Comparison of ENCODE assay signal across 8 cellular contexts in genomic region chr12:74538491-74539258, GRCh38. TPM values are rescaled to one million over a fixed set of nuclear protein-coding genes. Genes with fewer than 3 reads are reported as not detected.
A peak's percentile ranks its signal among the peaks of the same experiment; 100 is the strongest.
DNase-seq lines count a peak whose midpoint lies in the region; ATAC-seq and TF ChIP-seq lines count a peak whose summit lies in the region.

No MANE protein-coding gene starts in this region.

- H3K4me1 Mint-ChIP-seq in IgD-negative memory B cell: peaks cover 45 to 60% (median 55%) of the 10 kb centered on the region in 3 donors
- H3K4me1 Mint-ChIP-seq in activated T-cell treated with anti-CD3 and anti-CD28 coated beads, Interleukin-2, amount 50 U/mL, for 24 hours (ENCODE audit: low read depth): peaks cover 56% of the 10 kb centered on the region

- peaks cover 22% of the 10 kb centered on the region for H3K4me1 ChIP-seq in parathyroid adenoma

- H3K79me2 ChIP-seq in parathyroid adenoma: peaks cover 23% of the 10 kb centered on the region

- H3K36me3 ChIP-seq in parathyroid adenoma (ENCODE audit: control insufficient read depth, insufficient read depth, low read length): no peaks in the 10 kb centered on the region

- H3K4me3 ChIP-seq in AG04450 (ENCODE audit: low read depth, low read length): peak overlapping the region; percentile 74
- peak overlapping the region; percentile 89 for H3K4me3 ChIP-seq in fibroblast of villous mesenchyme (ENCODE audit: low read depth, low read length)
- peak overlapping the region; percentile 62 for H3K4me3 ChIP-seq in parathyroid adenoma (ENCODE audit: low read depth, low read length)

- H3K9me3 ChIP-seq in AG04450 (ENCODE audit: control insufficient read depth, insufficient read depth, low read length) (peaks cover 2% of the 10 kb centered on the region; the same call in 1 of the 2 replicates), parathyroid adenoma (ENCODE audit: control insufficient read depth, low read length) (peaks cover 8% of the 10 kb centered on the region)

- peak; percentile 24 for ATAC-seq in GM19035 (IDR thresholded peaks at IDR 0.05; ENCODE audit: unreplicated experiment)

- H3K27ac Mint-ChIP-seq in IgD-negative memory B cell: peak overlapping the region; percentile 93 to 99 (median 99)
- H3K27ac Mint-ChIP-seq in activated T-cell treated with anti-CD3 and anti-CD28 coated beads, Interleukin-2, amount 50 U/mL, for 24 hours: peak overlapping the region; percentile 99

- H3K27me3 Mint-ChIP-seq in IgD-negative memory B cell: peaks cover 2% of the 10 kb centered on the region
- no peaks in the 10 kb centered on the region for H3K27me3 Mint-ChIP-seq in activated T-cell treated with anti-CD3 and anti-CD28 coated beads, Interleukin-2, amount 50 U/mL, for 24 hours

- H3K4me2 ChIP-seq in parathyroid adenoma (ENCODE audit: low read length): peak overlapping the region; percentile 49

- H3K9ac ChIP-seq in parathyroid adenoma: peak overlapping the region; percentile 44

- H3K4me3 Mint-ChIP-seq in IgD-negative memory B cell: peak overlapping the region; percentile 95 to 99 (median 96)
- peak overlapping the region; percentile 97 for H3K4me3 Mint-ChIP-seq in activated T-cell treated with anti-CD3 and anti-CD28 coated beads, Interleukin-2, amount 50 U/mL, for 24 hours

- CTCF ChIA-PET in AG04450 (lab: Charles Lee): no interaction called here

- peak overlapping the region; percentile 87 for H2AFZ ChIP-seq in parathyroid adenoma

- POLR2A ChIA-PET in AG04450 (lab: Yijun Ruan, JAX): no interaction called here

- TF ChIP-seq CTCF in AG04450 (IDR thresholded peaks at IDR 0.05; ENCODE audit: low read depth, low read length) (no peak), fibroblast of villous mesenchyme (IDR thresholded peaks at IDR 0.05; ENCODE audit: insufficient read depth, low read depth, low read length) (no peak), parathyroid adenoma (IDR thresholded peaks at IDR 0.05) (no peak)

- no peaks in the 10 kb centered on the region for H3K27me3 ChIP-seq in AG04450 (ENCODE audit: control insufficient read depth, insufficient read depth, low read length)
- no peaks in the 10 kb centered on the region for H3K27me3 ChIP-seq in parathyroid adenoma (ENCODE audit: control insufficient read depth, insufficient read depth, low read length)

- H3K27ac ChIP-seq in AG04450 (ENCODE audit: low read depth, low read length) (peak overlapping the region; percentile 95), parathyroid adenoma (peak overlapping the region; percentile 96)

- DNase-seq in AG04450 (ENCODE audit: low read depth, low spot score): no peak
- DNase-seq in activated T-cell treated with anti-CD3 and anti-CD28 coated beads, Interleukin-2, amount 50 U/mL, for 24 hours: peak; percentile 42
- peak; percentile 8 for DNase-seq in fibroblast of villous mesenchyme (ENCODE audit: low read depth)
- DNase-seq in DMS79 (lab: John Stamatoyannopoulos, UW): no peak
- DNase-seq in SKM-1 (lab: John Stamatoyannopoulos, UW; ENCODE audit: unreplicated experiment): no peak

- H3K36me3 Mint-ChIP-seq in IgD-negative memory B cell: peaks cover 3% of the 10 kb centered on the region
- peaks cover 61% of the 10 kb centered on the region for H3K36me3 Mint-ChIP-seq in activated T-cell treated with anti-CD3 and anti-CD28 coated beads, Interleukin-2, amount 50 U/mL, for 24 hours (ENCODE audit: low read depth)

- H3K9me3 Mint-ChIP-seq in IgD-negative memory B cell: no peaks in the 10 kb centered on the region
- H3K9me3 Mint-ChIP-seq in activated T-cell treated with anti-CD3 and anti-CD28 coated beads, Interleukin-2, amount 50 U/mL, for 24 hours: no peaks in the 10 kb centered on the region

RNA-seq across cellular contexts. Expression of gene ATXN7L3B, which starts 1.0 kb away (rescaled TPM):
- polyA plus RNA-seq in AG04450 (2011; rRNA removed) (31.3 and 37.3 TPM in 2 replicates), IgD-negative memory B cell (20.3 TPM)
- 30.2 and 37.6 TPM in 2 replicates for polyA minus RNA-seq in AG04450 (2011; rRNA and poly(A)+ RNA removed)
- 17.7 and 23.7 TPM in 2 replicates for total RNA-seq in fibroblast of villous mesenchyme

Comparison
In these comparisons a context has a peak if more than half of its experiments do, and no peak if none do; other contexts are left out.
1. DNase-seq: peak in activated T-cell treated with anti-CD3 and anti-CD28 coated beads, Interleukin-2, amount 50 U/mL, for 24 hours (single experiment) and fibroblast of villous mesenchyme (single experiment); none in AG04450 (single experiment), DMS79 (single experiment) and SKM-1 (single experiment).
2. Peak in every context shown above with its lines, with median percentiles within 50 percentile points of each other: H3K4me3 ChIP-seq.